ENCODE assay signal across 23 cellular contexts in the genomic region with DNA sequence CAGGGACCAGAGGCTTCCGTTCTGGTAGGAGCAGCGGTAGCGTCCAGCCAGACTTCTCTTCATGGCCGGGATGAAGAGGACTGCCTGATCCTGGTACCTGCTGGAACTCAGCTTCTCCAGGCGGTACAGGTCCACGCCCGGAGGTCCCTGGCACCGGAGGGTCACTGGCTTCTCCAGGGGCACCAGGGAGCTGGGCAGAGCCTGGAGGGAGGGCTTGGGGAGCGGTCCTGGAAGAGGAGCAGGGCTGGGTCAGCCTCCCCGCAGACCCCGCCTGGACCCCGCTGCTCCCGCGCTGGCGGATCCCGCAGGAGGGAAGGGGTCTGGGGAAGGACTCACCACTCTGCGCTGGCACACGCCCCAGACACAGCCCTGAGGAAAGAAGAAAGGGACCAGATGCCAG. TPM values are rescaled to one million over a fixed set of nuclear protein-coding genes. Genes with fewer than 3 reads are reported as not detected.
A peak's percentile ranks its signal among the peaks of the same experiment; 100 is the strongest.
DNase-seq lines count a peak whose midpoint lies in the region; ATAC-seq and TF ChIP-seq lines count a peak whose summit lies in the region.
"Had no signal": no experiment of that assay in that cellular context is flagged by ENCODE, and none has a peak within 500 bp of the region (broad histone marks: within the 10 kb centered on the region; RNA-seq: fewer than 3 reads in every experiment).

No MANE protein-coding gene starts in this region.

- H3K4me3 Mint-ChIP-seq in H9 (no peak overlapping the region), WTC11 (no peak overlapping the region)

- H2BK15ac ChIP-seq in H9 (ENCODE audit: low read depth, low read length), result no peak overlapping the region

- H3K9me3 ChIP-seq in H9 (ENCODE audit: control insufficient read depth, low read depth, low read length), result no peaks in the 10 kb centered on the region
- H3K9me3 ChIP-seq in SJCRH30 (replicated peaks), result no peaks in the 10 kb centered on the region
- H3K9me3 ChIP-seq in mucosa of descending colon, result no peaks in the 10 kb centered on the region
- H3K9me3 ChIP-seq in upper lobe of right lung, result no peaks in the 10 kb centered on the region
- H3K9me3 ChIP-seq: BE2C, SJSA1 had no signal

- peaks cover 8% of the 10 kb centered on the region for H3K79me1 ChIP-seq in H9 (ENCODE audit: insufficient read depth, low read depth, low read length, poor library complexity, severe bottlenecking)

- H3K36me3 ChIP-seq in SJCRH30 (no peaks in the 10 kb centered on the region), mucosa of descending colon (ENCODE audit: low read depth) (no peaks in the 10 kb centered on the region), upper lobe of right lung (no peaks in the 10 kb centered on the region)
- H3K36me3 ChIP-seq: BE2C, SJSA1 had no signal

- H3K4me3 ChIP-seq in SJCRH30, result peak overlapping the region; percentile 52
- H3K4me3 ChIP-seq in mucosa of descending colon, result no peak overlapping the region
- H3K4me3 ChIP-seq in upper lobe of right lung, result no peak overlapping the region
- H3K4me3 ChIP-seq: GM23248, SJSA1 had no signal

- CTCF ChIA-PET in WTC11 (lab: Charles Lee), result interaction anchor here (1.0 kb wide), 1 partner anchor 151 kb away, joined by 5 read pairs; no protein-coding TSS in a partner anchor

- no CpG with 5 or more reads among the region's 18 CpGs for WGBS in H9 (ENCODE audit: extremely low coverage, insufficient read length, low lambda C conversion rate)

- ATAC-seq in mucosa of descending colon (peak; percentile 12), upper lobe of right lung (peak; percentile 19), WTC11 (no peak)

- H2AFZ ChIP-seq in H9 (ENCODE audit: low read length), result no peak overlapping the region
- H2AFZ ChIP-seq: GM23248 had no signal

- no peak overlapping the region for H4K91ac ChIP-seq in H9 (ENCODE audit: insufficient read length, low read depth, low read length)

- POLR2A ChIA-PET in WTC11 (lab: Charles Lee), result no interaction called here

- intact Hi-C loops in mucosa of descending colon (cut with DNase I, micrococcal nuclease), result no loop called here
- intact Hi-C loops in upper lobe of right lung (cut with DNase I), result no loop called here

- H2AK5ac ChIP-seq in H9 (ENCODE audit: insufficient read length, low read length), result no peak overlapping the region

- H3K27me3 ChIP-seq in H9 (ENCODE audit: insufficient read depth, low read length) (no peaks in the 10 kb centered on the region), SJCRH30 (no peaks in the 10 kb centered on the region), upper lobe of right lung (no peaks in the 10 kb centered on the region)

- H3K4ac ChIP-seq in H9 (ENCODE audit: low read depth, low read length), result no peak overlapping the region

- H3K23ac ChIP-seq in H9 (ENCODE audit: insufficient read length, low read depth, low read length), result no peak overlapping the region

- no peak for DNase-seq in H9
- peak; percentile 25 to 41 for DNase-seq in SJCRH30
- no peak for DNase-seq in mucosa of descending colon
- DNase-seq in upper lobe of right lung, result peak; percentile 55
- no peak for DNase-seq in cerebellar nuclear complex (lab: John Stamatoyannopoulos, UW)
- DNase-seq in iPS-NIHi11 (ENCODE audit: low spot score), result no peak
- DNase-seq in WTC11 (ENCODE audit: low spot score), result no peak
- DNase-seq: ACHN, BE2C, Calu3, GM23248, HCEC 1CT, NCI-H1092 treated with DMSO at 0.1 percent for 48 hours, NCI-H1436, NCI-H187, NCI-H2081 treated with DMSO at 0.1 percent for 48 hours, NCI-H2171, NCI-H226, NCI-H524 treated with DMSO at 0.1 percent for 48 hours, NCI-H774 had no signal

- peaks cover 3% of the 10 kb centered on the region for H3K23me2 ChIP-seq in H9 (ENCODE audit: insufficient read length, low read depth, low read length, poor library complexity, severe bottlenecking)

- no peak overlapping the region for H2BK5ac ChIP-seq in H9 (ENCODE audit: insufficient read length, low read length)

- no peak overlapping the region for H2BK20ac ChIP-seq in H9 (ENCODE audit: low read depth, low read length, poor library complexity, severe bottlenecking)

- H3K27me3 Mint-ChIP-seq in H9 (ENCODE audit: low read depth), result peaks cover 2% of the 10 kb centered on the region; the same call in 1 of the 2 replicates
- H3K27me3 Mint-ChIP-seq in WTC11 (ENCODE audit: low read depth), result no peaks in the 10 kb centered on the region
- H3K27me3 Mint-ChIP-seq: IgD-negative memory B cell had no signal

- no peak overlapping the region for H3K56ac ChIP-seq in H9 (ENCODE audit: insufficient read length, low read depth, low read length)

- H3K9ac ChIP-seq in H9 (ENCODE audit: extremely low read depth, insufficient read length, low read length), result no peak overlapping the region
- H3K9ac ChIP-seq: GM23248 had no signal

- H4K8ac ChIP-seq in H9 (replicated peaks; ENCODE audit: insufficient read length, low read depth, low read length), result peak overlapping the region; percentile 69

- no peak overlapping the region; a peak in 1 of 7 replicates for H3K27ac Mint-ChIP-seq in H9
- no peak overlapping the region for H3K27ac Mint-ChIP-seq in WTC11
- H3K27ac Mint-ChIP-seq: IgD-negative memory B cell had no signal

- H2BK120ac ChIP-seq in H9 (ENCODE audit: low read depth, low read length, poor library complexity, severe bottlenecking), result no peak overlapping the region

- no peak overlapping the region for H3T11ph ChIP-seq in H9 (ENCODE audit: low read length)

- no peaks in the 10 kb centered on the region for H3K4me1 Mint-ChIP-seq in H9
- H3K4me1 Mint-ChIP-seq in WTC11, result no peaks in the 10 kb centered on the region

- H3K4me1 ChIP-seq in H9 (ENCODE audit: insufficient read depth, low read length) (no peaks in the 10 kb centered on the region), SJCRH30 (no peaks in the 10 kb centered on the region), mucosa of descending colon (ENCODE audit: low read depth) (no peaks in the 10 kb centered on the region), upper lobe of right lung (no peaks in the 10 kb centered on the region)
- H3K4me1 ChIP-seq: BE2C, SJSA1 had no signal

- no peak for TF ChIP-seq CTCF in H9 (conservative IDR thresholded peaks at IDR 0.05)
- no peak for TF ChIP-seq CTCF in mucosa of descending colon (IDR thresholded peaks at IDR 0.05)
- no peak for TF ChIP-seq CTCF in upper lobe of right lung (IDR thresholded peaks at IDR 0.05)
- TF ChIP-seq CTCF in WTC11 (IDR thresholded peaks at IDR 0.05), result no peak

- H2BK12ac ChIP-seq in H9 (ENCODE audit: insufficient read length, low read depth, low read length), result no peak overlapping the region

- H3K14ac ChIP-seq in H9 (ENCODE audit: insufficient read depth, low read length), result peak overlapping the region; percentile 46; the same call in 1 of the 2 replicates

- no peak overlapping the region for H4K5ac ChIP-seq in H9 (ENCODE audit: insufficient read length, low read depth, low read length)

- H4K20me1 ChIP-seq in H9 (ENCODE audit: control insufficient read depth, insufficient read depth, insufficient read length), result no peaks in the 10 kb centered on the region

- peaks cover 0 to 56% of the 10 kb centered on the region in 2 experiments; a peak in 2 of 5 replicates for H3K9me3 Mint-ChIP-seq in H9
- H3K9me3 Mint-ChIP-seq in WTC11, result no peaks in the 10 kb centered on the region
- H3K9me3 Mint-ChIP-seq: IgD-negative memory B cell had no signal

- H3K79me2 ChIP-seq in H9 (ENCODE audit: insufficient read depth, low read length), result peaks cover 21% of the 10 kb centered on the region; the same call in 1 of the 2 replicates

- H3K18ac ChIP-seq in H9 (ENCODE audit: insufficient read length, low read depth, low read length), result no peak overlapping the region

- H3K36me3 Mint-ChIP-seq in H9 (ENCODE audit: insufficient read depth in 1 of 3, low read depth in 3 of 3), result peaks cover 0 to 9% (median 0%) of the 10 kb centered on the region in 3 experiments; a peak in 4 of 7 replicates
- no peaks in the 10 kb centered on the region for H3K36me3 Mint-ChIP-seq in WTC11

- H3K4me2 ChIP-seq in H9 (ENCODE audit: insufficient read depth, insufficient read length, low read length), result no peak overlapping the region

- H3K27ac ChIP-seq in H9 (ENCODE audit: insufficient read length, low read depth, low read length) (no peak overlapping the region), SJCRH30 (peak overlapping the region; percentile 90), upper lobe of right lung (no peak overlapping the region)
- H3K27ac ChIP-seq: GM23248, SJSA1 had no signal

RNA-seq across cellular contexts. Expression of a gene that starts 5.9 kb away (rescaled TPM):
- total RNA-seq in H9 (2021) (0.15 and 0.53 TPM in 2 replicates), mucosa of descending colon (1 to 10 TPM in 1 of 3 donors, under 1 TPM in 2; 0.22 to 1.4 (median 0.32) TPM), upper lobe of right lung (0.32 TPM), WTC11 (2021) (0.41 to 1.1 TPM (median 0.61 TPM) in 3 replicates)
- total RNA-seq in SJCRH30 (2014; rRNA removed; shearing (Covaris generic)), result 15.1 and 16.7 TPM in 2 replicates
- total RNA-seq: G401, GM23248, SJSA1 had no signal

RNA-seq across cellular contexts. Expression of a gene that starts 30.8 kb away (rescaled TPM):
- total RNA-seq in H9 (2021) (21.1 and 21.5 TPM in 2 replicates), mucosa of descending colon (10 to 100 TPM; 46.1 to 59.5 (median 55.0) TPM), upper lobe of right lung (30.0 TPM), WTC11 (2021) (35.3 to 39.5 TPM (median 38.4 TPM) in 3 replicates)
- total RNA-seq in SJCRH30 (2014; rRNA removed; shearing (Covaris generic)), result 29.9 and 30.5 TPM in 2 replicates

RNA-seq across cellular contexts. Expression of a gene that starts 43.5 kb away (rescaled TPM):
- 21.2 and 24.0 TPM in 2 replicates for total RNA-seq in H9 (2021)
- 1.4 and 1.7 TPM in 2 replicates for total RNA-seq in SJCRH30 (2014; rRNA removed; shearing (Covaris generic))
- 10 to 100 TPM; 20.7 to 79.6 (median 36.0) TPM for total RNA-seq in mucosa of descending colon
- total RNA-seq in upper lobe of right lung, result 35.6 TPM
- 38.9 to 43.8 TPM (median 42.8 TPM) in 3 replicates for total RNA-seq in WTC11 (2021)

Comparison
In these comparisons a context has a peak if more than half of its experiments do, and no peak if none do; other contexts are left out.
1. DNase-seq: peak in SJCRH30 (2 of 2) and upper lobe of right lung (single experiment); none in H9 (single experiment), mucosa of descending colon (0 of 3), cerebellar nuclear complex (0 of 2), iPS-NIHi11 (single experiment) and WTC11 (single experiment).